In the genomic region with DNA sequence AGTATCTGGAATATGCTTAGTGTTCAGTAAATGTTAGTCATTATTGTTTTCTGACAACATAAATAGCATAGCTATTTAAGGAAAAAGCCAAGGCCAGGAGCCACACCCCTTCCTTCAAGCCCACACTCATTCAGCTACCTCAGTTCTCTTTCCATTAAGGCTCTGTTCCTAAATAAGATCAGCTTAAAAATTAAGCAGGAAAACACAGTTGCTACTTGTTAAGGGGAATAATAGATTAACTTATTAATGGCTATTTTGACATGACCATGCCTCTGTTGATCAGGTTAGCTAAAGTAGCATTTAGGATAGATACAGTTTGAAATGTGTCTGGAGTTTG, we compare ENCODE assay signal across 18 cellular contexts.
DNase-seq lines count a peak whose midpoint lies in the region; ATAC-seq, FAIRE-seq and TF ChIP-seq lines count a peak whose summit lies in the region.
"Had no signal": no experiment of that assay in that cellular context is flagged by ENCODE, and none has a peak within 500 bp of the region (broad histone marks: within the 10 kb centered on the region; RNA-seq: fewer than 3 reads in every experiment).

No MANE protein-coding gene starts in this region.

- no peaks in the 10 kb centered on the region for H3K9me1 ChIP-seq in K562 (ENCODE audit: control insufficient read depth, insufficient read depth, low read length)

- peak; percentile 28 for ATAC-seq in K562
- ATAC-seq in stimulated activated memory B cell treated with anti-CD40 and anti-IgM and Interleukin-4, amounts not matched to agents 10 μg/mL and 1 μg/mL and 100 μg/mL, for 72 hours: no peak
- ATAC-seq in GM23338: no peak
- ATAC-seq: activated T-cell treated with anti-CD3 and anti-CD28 coated beads, Interleukin-2, amount 50 U/mL, for 4 hours; PC-3 had no signal

- H3K4me1 Mint-ChIP-seq in stimulated activated memory B cell treated with anti-CD40 and anti-IgM and Interleukin-4, amounts not matched to agents 10 μg/mL and 1 μg/mL and 100 μg/mL, for 72 hours: peaks cover 43% of the 10 kb centered on the region
- H3K4me1 Mint-ChIP-seq in GM23338: peaks cover 15% of the 10 kb centered on the region; the same call in 2 of the 3 replicates

- H3K9ac ChIP-seq in K562 (ENCODE audit: insufficient read depth in 1 of 2, low read depth in 2 of 2, low read length in 2 of 2): no peak overlapping the region

- H3K9me3 ChIP-seq in K562 (replicated peaks; ENCODE audit: control insufficient read depth, insufficient read depth, low read depth, low read length): no peaks in the 10 kb centered on the region
- H3K9me3 ChIP-seq: neutrophil had no signal

- in situ Hi-C loops in K562 (cut with MboI): no loop called here

- no peaks in the 10 kb centered on the region for H3K9me3 Mint-ChIP-seq in stimulated activated memory B cell treated with anti-CD40 and anti-IgM and Interleukin-4, amounts not matched to agents 10 μg/mL and 1 μg/mL and 100 μg/mL, for 72 hours
- no peaks in the 10 kb centered on the region for H3K9me3 Mint-ChIP-seq in GM23338
- H3K9me3 Mint-ChIP-seq: activated T-cell treated with anti-CD3 and anti-CD28 coated beads, Interleukin-2, amount 50 U/mL, for 4 hours had no signal

- peak; percentile 55 for FAIRE-seq in K562 (lab: Jason Lieb, UNC)
- FAIRE-seq: keratinocyte had no signal

- no peak for TF ChIP-seq EP300 in K562 (IDR thresholded peaks at IDR 0.05; ENCODE audit: low read length)

- CTCF ChIA-PET in K562 (lab: Yijun Ruan, JAX; ENCODE audit: low intra/inter-chr PET ratio): no interaction called here

- H3K27me3 Mint-ChIP-seq in stimulated activated memory B cell treated with anti-CD40 and anti-IgM and Interleukin-4, amounts not matched to agents 10 μg/mL and 1 μg/mL and 100 μg/mL, for 72 hours: no peaks in the 10 kb centered on the region
- no peaks in the 10 kb centered on the region for H3K27me3 Mint-ChIP-seq in GM23338 (ENCODE audit: insufficient read depth, low read depth, poor library complexity)

- no peaks in the 10 kb centered on the region for H3K9me2 ChIP-seq in GM23338 (ENCODE audit: insufficient read depth)

- no peaks in the 10 kb centered on the region for H4K20me1 ChIP-seq in K562 (replicated peaks; ENCODE audit: control insufficient read depth, insufficient read depth, low read length)
- no peaks in the 10 kb centered on the region for H4K20me1 ChIP-seq in GM23338 (replicated peaks; ENCODE audit: insufficient read depth)

- H3K4me2 ChIP-seq in K562 (ENCODE audit: insufficient read depth, low read length) (peak overlapping the region; percentile 57), GM23338 (no peak overlapping the region)
- H3K4me2 ChIP-seq: smooth muscle cell had no signal

- H3K27ac Mint-ChIP-seq in stimulated activated memory B cell treated with anti-CD40 and anti-IgM and Interleukin-4, amounts not matched to agents 10 μg/mL and 1 μg/mL and 100 μg/mL, for 72 hours: peak overlapping the region; percentile 5
- no peak overlapping the region for H3K27ac Mint-ChIP-seq in GM23338

- H3K79me2 ChIP-seq in K562 (ENCODE audit: control insufficient read depth, insufficient read depth, low read length): peaks cover 98% of the 10 kb centered on the region
- peaks cover 21% of the 10 kb centered on the region for H3K79me2 ChIP-seq in GM23338 (replicated peaks; ENCODE audit: insufficient read depth)

- peaks cover 35% of the 10 kb centered on the region; the same call in 2 of the 3 replicates for H3K36me3 ChIP-seq in K562 (ENCODE audit: control insufficient read depth, insufficient read depth, low read length)
- H3K36me3 ChIP-seq in GM23338 (ENCODE audit: insufficient read depth): no peaks in the 10 kb centered on the region
- H3K36me3 ChIP-seq: neutrophil had no signal

- peak; percentile 35 for DNase-seq in NCI-H82 (lab: John Stamatoyannopoulos, UW)
- no peak for DNase-seq in NCI-H82 treated with DMSO at 0.1 percent for 48 hours (lab: John Stamatoyannopoulos, UW; ENCODE audit: unreplicated experiment)
- DNase-seq in K562 (ENCODE audit: extremely low read depth in 1 of 4, low spot score in 3 of 4): no peak
- DNase-seq in medulla oblongata (ENCODE audit: extremely low spot score): peak; percentile 6
- DNase-seq in activated naive CD4-positive, alpha-beta T cell (lab: John Stamatoyannopoulos, UW): no peak
- no peak for DNase-seq in T-helper 9 cell
- DNase-seq in GM23338 (ENCODE audit: low spot score): no peak
- DNase-seq: 8988T; activated T-cell treated with anti-CD3 and anti-CD28 coated beads, Interleukin-2, amount 50 U/mL, for 4 hours; foreskin fibroblast; NCI-H1105; NCI-H226; PC-3; T-helper 1 cell had no signal

- H3K4me1 ChIP-seq in K562 (replicated peaks in 1 of 2; ENCODE audit: control insufficient read depth in 2 of 2, insufficient read depth in 2 of 2, low read length in 2 of 2) (peaks cover 0 to 6% of the 10 kb centered on the region in 2 experiments; a peak in 3 of 5 replicates), GM23338 (ENCODE audit: insufficient read depth) (0 out of 2 replicates have a peak, but pooled peaks cover 4% of the 10 kb centered on the region)

- H3K4me3 ChIP-seq in K562 (no peak overlapping the region), GM23338 (no peak overlapping the region)
- H3K4me3 ChIP-seq: smooth muscle cell had no signal

- intact Hi-C loops in K562 (cut with micrococcal nuclease): loop anchor here (10.0 kb wide), 1 partner anchor 222 kb away; the partner anchor contains the start of gene RBL2

- H3K36me3 Mint-ChIP-seq in stimulated activated memory B cell treated with anti-CD40 and anti-IgM and Interleukin-4, amounts not matched to agents 10 μg/mL and 1 μg/mL and 100 μg/mL, for 72 hours: peaks cover 36% of the 10 kb centered on the region
- peaks cover 45% of the 10 kb centered on the region for H3K36me3 Mint-ChIP-seq in GM23338 (ENCODE audit: low read depth)

- no peak overlapping the region for H3K4me3 Mint-ChIP-seq in stimulated activated memory B cell treated with anti-CD40 and anti-IgM and Interleukin-4, amounts not matched to agents 10 μg/mL and 1 μg/mL and 100 μg/mL, for 72 hours
- no peak overlapping the region for H3K4me3 Mint-ChIP-seq in GM23338
- H3K4me3 Mint-ChIP-seq: activated T-cell treated with anti-CD3 and anti-CD28 coated beads, Interleukin-2, amount 50 U/mL, for 4 hours had no signal

- no peak for TF ChIP-seq RAD21 in K562 (CRISPR knock-in tag; conservative IDR thresholded peaks at IDR 0.05 in 1 of 2, IDR thresholded peaks at IDR 0.05 in 1 of 2)

- H2AFZ ChIP-seq in K562 (ENCODE audit: low read depth, low read length) (no peak overlapping the region), GM23338 (no peak overlapping the region)

- H3K27ac ChIP-seq in K562 (ENCODE audit: extremely low read depth, low read depth, low read length) (no peak overlapping the region), GM23338 (ENCODE audit: low read depth) (no peak overlapping the region)
- H3K27ac ChIP-seq: neutrophil had no signal

- POLR2A ChIA-PET in K562 (lab: Yijun Ruan, JAX): interaction anchor here (0.8 to 1.6 kb wide), 3 partner anchors 134 to 158 kb away, joined by 3 to 4 read pairs (median 3); partner anchors contain the start of gene CHD9

- H3K27me3 ChIP-seq in K562 (ENCODE audit: control insufficient read depth in 2 of 2, insufficient read depth in 2 of 2, low read length in 2 of 2) (no peaks in the 10 kb centered on the region), GM23338 (ENCODE audit: insufficient read depth) (no peaks in the 10 kb centered on the region)
- H3K27me3 ChIP-seq: neutrophil had no signal

- H3F3A ChIP-seq in GM23338 (replicated peaks; ENCODE audit: low read depth): no peaks in the 10 kb centered on the region

- TF ChIP-seq CTCF in K562 (IDR thresholded peaks at IDR 0.05 in 2 of 3, conservative IDR thresholded peaks at IDR 0.05 in 1 of 3; ENCODE audit: insufficient read depth in 2 of 3, low read depth in 1 of 3, low read length in 3 of 3) (no peak), GM23338 (conservative IDR thresholded peaks at IDR 0.05; ENCODE audit: low read depth in 2 of 2) (no peak)

- BruUV-seq in K562 (replicated peaks; lab: Mats Ljungman, UMichigan): no TSS peak

- TF ChIP-seq POLR2A in K562 (conservative IDR thresholded peaks at IDR 0.05): no peak

TF ChIP-seq in K562, 482 proteins besides CTCF, POLR2A, EP300 and RAD21:
- TF ChIP-seq MEF2A (IDR thresholded peaks at IDR 0.05; ENCODE audit: control insufficient read depth, low read depth, low read length) (0 out of 2 replicates have a peak, but pooled peaks have one; percentile 3), ZKSCAN8 (CRISPR knock-in tag; IDR thresholded peaks at IDR 0.05) (no peak)

TF ChIP-seq in GM23338, 12 proteins besides CTCF, POLR2A, EP300 and RAD21 (continues in another document):
- TF ChIP-seq EZH2phosphoT487 (IDR thresholded peaks at IDR 0.05; ENCODE audit: unreplicated experiment): no peak

Comparison
In these comparisons a context has a peak if more than half of its experiments do, and no peak if none do; other contexts are left out.
1. DNase-seq: peak in NCI-H82 (single experiment) and medulla oblongata (single experiment); none in NCI-H82 treated with DMSO at 0.1 percent for 48 hours (single experiment), K562 (0 of 4), activated naive CD4-positive, alpha-beta T cell (0 of 4), T-helper 9 cell (single experiment) and GM23338 (single experiment).